ENCODE assay signal across 8 cellular contexts in genomic region chr16:66880288-66881013, GRCh38. TPM values are rescaled to one million over a fixed set of nuclear protein-coding genes. Genes with fewer than 3 reads are reported as not detected.
A peak's percentile ranks its signal among the peaks of the same experiment; 100 is the strongest.
DNase-seq lines count a peak whose midpoint lies in the region; TF ChIP-seq lines count a peak whose summit lies in the region.

Gene PDP2 (plus strand): TSS chr16:66880515. CDS start chr16:66884285, 3,770 bp downstream.

- H3K36me3 ChIP-seq in HAP-1 (replicated peaks) (peaks cover 14% of the 10 kb centered on the region), MG63 (no peaks in the 10 kb centered on the region), SJCRH30 (peaks cover 9% of the 10 kb centered on the region), neural progenitor cell (no peaks in the 10 kb centered on the region), stomach smooth muscle (ENCODE audit: control insufficient read depth in 2 of 2, insufficient read depth in 2 of 2, low read length in 2 of 2) (peaks cover 9 to 10% of the 10 kb centered on the region in 2 donors)

- H3K27me3 Mint-ChIP-seq in neural progenitor cell (ENCODE audit: insufficient read depth, low read depth) = peaks cover 4% of the 10 kb centered on the region

- DNase-seq in GDM1 (lab: John Stamatoyannopoulos, UW) (peak; percentile 75), HAP-1 (ENCODE audit: low spot score in 2 of 2) (peak; percentile 93 to 98), MG63 (peak; percentile 86), SJCRH30 (peak; percentile 99), foreskin fibroblast (peak; percentile 94 to 98), neural progenitor cell (ENCODE audit: low spot score) (peak; percentile 97)
- DNase-seq in activated gamma-delta T cell treated with anti-CD3 and anti-CD28 coated beads, Interleukin-2, amount 50 U/mL, for 16 hours (ENCODE audit: low read depth) = peak; percentile 85

- H3K4me1 Mint-ChIP-seq in neural progenitor cell = peaks cover 17% of the 10 kb centered on the region

- H3K4me1 ChIP-seq in HAP-1 = peaks cover 12% of the 10 kb centered on the region
- H3K4me1 ChIP-seq in SJCRH30 = peaks cover 20% of the 10 kb centered on the region
- peaks cover 4% of the 10 kb centered on the region for H3K4me1 ChIP-seq in neural progenitor cell
- H3K4me1 ChIP-seq in stomach smooth muscle (ENCODE audit: control insufficient read depth, insufficient read depth, low read length) = peaks cover 14% of the 10 kb centered on the region

- no peaks in the 10 kb centered on the region for H3K9me3 Mint-ChIP-seq in neural progenitor cell

- H3K9ac ChIP-seq in neural progenitor cell (no peak within 1 kb of the TSS), stomach smooth muscle (ENCODE audit: low read length in 2 of 2) (peak within 1 kb of the TSS; percentile 75 to 81)

- peaks cover 4% of the 10 kb centered on the region for H3F3A ChIP-seq in neural progenitor cell (ENCODE audit: low read depth)

- H3K27ac Mint-ChIP-seq in neural progenitor cell = peak within 1 kb of the TSS; percentile 66

- H4K20me1 ChIP-seq in neural progenitor cell (ENCODE audit: low read depth) = peaks cover 14% of the 10 kb centered on the region

- H3K27me3 ChIP-seq in HAP-1 (ENCODE audit: low read depth) (no peaks in the 10 kb centered on the region), MG63 (no peaks in the 10 kb centered on the region), SJCRH30 (no peaks in the 10 kb centered on the region), neural progenitor cell (peaks cover 10% of the 10 kb centered on the region), stomach smooth muscle (ENCODE audit: control insufficient read depth in 1 of 2, insufficient read depth in 2 of 2, low read length in 2 of 2) (no peaks in the 10 kb centered on the region)

- peak within 1 kb of the TSS; percentile 83 for H3K4me2 ChIP-seq in neural progenitor cell

- H3K4me3 ChIP-seq in HAP-1 = peak within 1 kb of the TSS; percentile 88
- H3K4me3 ChIP-seq in MG63 = peak within 1 kb of the TSS; percentile 80
- peak within 1 kb of the TSS; percentile 69 for H3K4me3 ChIP-seq in SJCRH30
- peak within 1 kb of the TSS; percentile 92 to 97 for H3K4me3 ChIP-seq in foreskin fibroblast (ENCODE audit: low read depth in 1 of 2, low read length in 2 of 2)
- peak within 1 kb of the TSS; percentile 62 for H3K4me3 ChIP-seq in neural progenitor cell
- peak within 1 kb of the TSS; percentile 82 to 91 for H3K4me3 ChIP-seq in stomach smooth muscle (ENCODE audit: low read length in 2 of 2)

- TF ChIP-seq CTCF in foreskin fibroblast (IDR thresholded peaks at IDR 0.05; ENCODE audit: low read depth, low read length) = no peak
- TF ChIP-seq CTCF in neural progenitor cell (IDR thresholded peaks at IDR 0.05) = no peak

- peak within 1 kb of the TSS; percentile 97 for H3K4me3 Mint-ChIP-seq in neural progenitor cell

- peaks cover 15% of the 10 kb centered on the region for H3K79me2 ChIP-seq in neural progenitor cell (ENCODE audit: low read depth)

- H3K36me3 Mint-ChIP-seq in neural progenitor cell = peaks cover 9% of the 10 kb centered on the region

- H3K27ac ChIP-seq in SJCRH30 (peak within 1 kb of the TSS; percentile 7), neural progenitor cell (no peak within 1 kb of the TSS), stomach smooth muscle (ENCODE audit: low read length) (peak within 1 kb of the TSS; percentile 18)

- peak within 1 kb of the TSS; percentile 52 for H2AFZ ChIP-seq in neural progenitor cell (replicated peaks)

- H3K9me3 ChIP-seq in HAP-1 (no peaks in the 10 kb centered on the region), MG63 (no peaks in the 10 kb centered on the region), SJCRH30 (replicated peaks) (no peaks in the 10 kb centered on the region), neural progenitor cell (ENCODE audit: low read depth) (no peaks in the 10 kb centered on the region), stomach smooth muscle (ENCODE audit: control insufficient read depth in 2 of 2, low read length in 2 of 2) (no peaks in the 10 kb centered on the region)

- in situ Hi-C loops in HAP-1 (cut with MboI; ENCODE audit: low sequenced_read_pairs) = no loop called here

RNA-seq across cellular contexts. Expression of gene PDP2, which starts in this region (rescaled TPM):
- 2.5 and 6.4 TPM in 2 replicates for total RNA-seq in MG63 (2014; rRNA removed; shearing (Covaris generic); ENCODE audit: low replicate concordance)
- 13.8 and 18.1 TPM in 2 replicates for total RNA-seq in SJCRH30 (2014; rRNA removed; shearing (Covaris generic))
- total RNA-seq in neural progenitor cell (ENCODE audit: low replicate concordance) = 6.6 and 12.6 TPM in 2 replicates
